15 cellular contexts compared by ENCODE assay signal in genomic region chr6:169224185-169224695, GRCh38. TPM values are rescaled to one million over a fixed set of nuclear protein-coding genes. Genes with fewer than 3 reads are reported as not detected.
DNase-seq lines count a peak whose midpoint lies in the region; ATAC-seq and TF ChIP-seq lines count a peak whose summit lies in the region.
"Had no signal": no experiment of that assay in that cellular context is flagged by ENCODE, and none has a peak within 500 bp of the region (broad histone marks: within the 10 kb centered on the region; RNA-seq: fewer than 3 reads in every experiment).

No MANE protein-coding gene starts in this region.

- H3K14ac ChIP-seq in trophoblast cell (ENCODE audit: low read length): no peak overlapping the region

- H4K8ac ChIP-seq in trophoblast cell (ENCODE audit: low read depth, low read length): no peak overlapping the region

- H3K79me2 ChIP-seq in mammary epithelial cell (ENCODE audit: insufficient read depth, low read length): no peaks in the 10 kb centered on the region
- no peaks in the 10 kb centered on the region for H3K79me2 ChIP-seq in trophoblast cell (ENCODE audit: control insufficient read depth, insufficient read depth, low read length, poor library complexity)

- no peak for TF ChIP-seq CTCF in mammary epithelial cell (conservative IDR thresholded peaks at IDR 0.05 in 1 of 2, IDR thresholded peaks at IDR 0.05 in 1 of 2; ENCODE audit: extremely low read depth in 1 of 2, insufficient read depth in 1 of 2, low read depth in 1 of 2, low read length in 2 of 2)
- TF ChIP-seq CTCF in CD4-positive, alpha-beta T cell (IDR thresholded peaks at IDR 0.05): no peak

- H3K4me1 Mint-ChIP-seq in CD4-positive, alpha-beta T cell (ENCODE audit: low read depth): no peaks in the 10 kb centered on the region
- H3K4me1 Mint-ChIP-seq: activated naive CD8-positive, alpha-beta T cell treated with anti-CD3 and anti-CD28 coated beads, Interleukin-2, amount 10 ng/mL, durations not matched to agents 7 days and 5 days; CD8-positive, alpha-beta memory T cell; H9 had no signal

- H4K91ac ChIP-seq in trophoblast cell (ENCODE audit: low read depth, low read length): no peak overlapping the region

- no peak overlapping the region for H2BK5ac ChIP-seq in trophoblast cell (ENCODE audit: low read depth, low read length, poor library complexity)

- POLR2A ChIA-PET in CD4-positive, alpha-beta T cell (lab: Charles Lee): no interaction called here

- DNase-seq in HT1080 (ENCODE audit: low read depth) (peak; percentile 36), mammary epithelial cell (peak; percentile 89), left ventricle myocardium superior (peak; percentile 49), substantia nigra (lab: John Stamatoyannopoulos, UW) (no peak), trophoblast cell (no peak), posterior cingulate gyrus (no peak)
- DNase-seq in CD4-positive, alpha-beta T cell: no peak
- DNase-seq: activated CD8-positive, alpha-beta T cell treated with anti-CD3 and anti-CD28 coated beads for 36 hours; activated naive CD8-positive, alpha-beta T cell treated with anti-CD3 and anti-CD28 coated beads, Interleukin-2, amount 10 ng/mL, durations not matched to agents 7 days and 5 days; CD8-positive, alpha-beta memory T cell; H9; NCI-H1694; T-helper 17 cell had no signal

- H3K36me3 Mint-ChIP-seq in CD4-positive, alpha-beta T cell (ENCODE audit: low read depth): no peaks in the 10 kb centered on the region
- H3K36me3 Mint-ChIP-seq: activated naive CD8-positive, alpha-beta T cell treated with anti-CD3 and anti-CD28 coated beads, Interleukin-2, amount 10 ng/mL, durations not matched to agents 7 days and 5 days; CD8-positive, alpha-beta memory T cell had no signal

- H3K4me2 ChIP-seq in mammary epithelial cell (ENCODE audit: insufficient read depth, low read depth, low read length) (no peak overlapping the region), trophoblast cell (ENCODE audit: low read length) (no peak overlapping the region)

- H3K27ac Mint-ChIP-seq in CD4-positive, alpha-beta T cell: no peak overlapping the region
- H3K27ac Mint-ChIP-seq: activated CD8-positive, alpha-beta T cell treated with anti-CD3 and anti-CD28 coated beads for 36 hours; activated naive CD8-positive, alpha-beta T cell treated with anti-CD3 and anti-CD28 coated beads, Interleukin-2, amount 10 ng/mL, durations not matched to agents 7 days and 5 days; CD8-positive, alpha-beta memory T cell; nephron; T-helper 17 cell had no signal

- H3K4me3 Mint-ChIP-seq in CD4-positive, alpha-beta T cell: no peak overlapping the region
- H3K4me3 Mint-ChIP-seq: activated CD8-positive, alpha-beta T cell treated with anti-CD3 and anti-CD28 coated beads for 36 hours; activated naive CD8-positive, alpha-beta T cell treated with anti-CD3 and anti-CD28 coated beads, Interleukin-2, amount 10 ng/mL, durations not matched to agents 7 days and 5 days; CD8-positive, alpha-beta memory T cell; H9; nephron; T-helper 17 cell had no signal

- no peak overlapping the region for H2BK120ac ChIP-seq in trophoblast cell (ENCODE audit: insufficient read depth, low read length, poor library complexity)

- peak; percentile 81 for ATAC-seq in left ventricle myocardium superior
- no peak for ATAC-seq in CD4-positive, alpha-beta T cell (ENCODE audit: poor library complexity)
- no peak for ATAC-seq in HG02884 (IDR thresholded peaks at IDR 0.05; ENCODE audit: unreplicated experiment)
- ATAC-seq: activated CD8-positive, alpha-beta T cell treated with anti-CD3 and anti-CD28 coated beads for 36 hours; T-helper 17 cell had no signal

- H2AK5ac ChIP-seq in trophoblast cell (ENCODE audit: low read length): no peak overlapping the region

- no peak overlapping the region for H2BK12ac ChIP-seq in trophoblast cell (ENCODE audit: low read length)

- no peak overlapping the region for H3K18ac ChIP-seq in trophoblast cell (ENCODE audit: low read length)

- H3K27me3 Mint-ChIP-seq in CD4-positive, alpha-beta T cell: peaks cover 24% of the 10 kb centered on the region
- H3K27me3 Mint-ChIP-seq: activated naive CD8-positive, alpha-beta T cell treated with anti-CD3 and anti-CD28 coated beads, Interleukin-2, amount 10 ng/mL, durations not matched to agents 7 days and 5 days had no signal

- no peaks in the 10 kb centered on the region for H3K27me3 ChIP-seq in mammary epithelial cell (ENCODE audit: insufficient read depth, low read length)
- no peaks in the 10 kb centered on the region for H3K27me3 ChIP-seq in trophoblast cell (ENCODE audit: insufficient read depth, low read length)
- no peaks in the 10 kb centered on the region for H3K27me3 ChIP-seq in CD4-positive, alpha-beta T cell (ENCODE audit: control insufficient read depth, insufficient read depth, low read length)

- dilution Hi-C loops in mammary epithelial cell (cut with HindIII; ENCODE audit: low sequenced_read_pairs): no loop called here

- no peaks in the 10 kb centered on the region for H4K20me1 ChIP-seq in mammary epithelial cell (ENCODE audit: insufficient read depth, low read length)

- H3K4me3 ChIP-seq in mammary epithelial cell (replicated peaks in 1 of 3; ENCODE audit: insufficient read depth in 1 of 3, low read depth in 2 of 3, low read length in 3 of 3) (no peak overlapping the region), trophoblast cell (ENCODE audit: low read depth, low read length) (no peak overlapping the region)

- 4% methylated on average over 6 of the region's 10 CpGs for WGBS in mammary epithelial cell (ENCODE audit: low coverage, missing lambda C conversion rate)
- WGBS in trophoblast cell (ENCODE audit: extremely low coverage, insufficient coverage, insufficient read length): no CpG with 5 or more reads among the region's 10 CpGs

- H4K12ac ChIP-seq in trophoblast cell (ENCODE audit: low read depth, low read length): no peak overlapping the region

- H2AFZ ChIP-seq in mammary epithelial cell (ENCODE audit: low read depth, low read length): peak overlapping the region; percentile 61
- H2AFZ ChIP-seq in trophoblast cell (ENCODE audit: insufficient read depth, low read length, poor library complexity): no peak overlapping the region

- H3K27ac ChIP-seq in mammary epithelial cell (ENCODE audit: insufficient read depth, low read depth, low read length): no peak overlapping the region
- peak overlapping the region; percentile 39 for H3K27ac ChIP-seq in substantia nigra (ENCODE audit: low read depth, low read length, poor library complexity, severe bottlenecking)
- H3K27ac ChIP-seq in trophoblast cell (ENCODE audit: low read depth, low read length): no peak overlapping the region
- H3K27ac ChIP-seq in CD4-positive, alpha-beta T cell (ENCODE audit: low read depth, low read length): no peak overlapping the region

- H3K9me3 ChIP-seq in mammary epithelial cell (replicated peaks; ENCODE audit: insufficient read depth, low read length) (peaks cover 7% of the 10 kb centered on the region), trophoblast cell (ENCODE audit: insufficient read depth, low read depth, low read length) (peaks cover 11% of the 10 kb centered on the region)
- H3K9me3 ChIP-seq in CD4-positive, alpha-beta T cell (ENCODE audit: control insufficient read depth, low read length): no peaks in the 10 kb centered on the region

- H3K9me3 Mint-ChIP-seq in CD4-positive, alpha-beta T cell: no peaks in the 10 kb centered on the region
- H3K9me3 Mint-ChIP-seq: activated CD8-positive, alpha-beta T cell treated with anti-CD3 and anti-CD28 coated beads for 36 hours had no signal

- intact Hi-C loops in mammary epithelial cell (cut with micrococcal nuclease): no loop called here
- intact Hi-C loops in left ventricle myocardium superior (cut with micrococcal nuclease): no loop called here
- intact Hi-C loops in CD4-positive, alpha-beta T cell (cut with DNase I, micrococcal nuclease): no loop called here
- intact Hi-C loops in posterior cingulate gyrus (cut with DNase I): no loop called here

- H3K23ac ChIP-seq in trophoblast cell (ENCODE audit: low read length): no peak overlapping the region

- H3K4ac ChIP-seq in trophoblast cell (ENCODE audit: low read depth, low read length): no peak overlapping the region

- CTCF ChIA-PET in mammary epithelial cell (lab: Charles Lee; ENCODE audit: low non-redundant PET): interaction anchor here (0.6 kb wide), 2 partner anchors 267 to 922 kb away, joined by 3 to 10 read pairs; no protein-coding TSS in a partner anchor
- CTCF ChIA-PET in CD4-positive, alpha-beta T cell (lab: Charles Lee): no interaction called here

- H3K36me3 ChIP-seq in mammary epithelial cell (ENCODE audit: insufficient read depth, low read length) (no peaks in the 10 kb centered on the region), trophoblast cell (ENCODE audit: control insufficient read depth in 1 of 2, insufficient read depth in 2 of 2, low read length in 2 of 2) (no peaks in the 10 kb centered on the region)

- peaks cover 15% of the 10 kb centered on the region for H3K4me1 ChIP-seq in mammary epithelial cell (ENCODE audit: insufficient read depth, low read length)
- no peaks in the 10 kb centered on the region for H3K4me1 ChIP-seq in trophoblast cell (ENCODE audit: control insufficient read depth in 1 of 2, insufficient read depth in 2 of 2, low read length in 2 of 2)

- no TSS peak for BruUV-seq in mammary epithelial cell (replicated peaks; lab: Mats Ljungman, UMichigan)

- no peak overlapping the region for H3K9ac ChIP-seq in mammary epithelial cell (ENCODE audit: insufficient read depth, low read length)
- H3K9ac ChIP-seq in trophoblast cell (ENCODE audit: low read length): no peak overlapping the region

- H3K79me1 ChIP-seq in trophoblast cell (ENCODE audit: low read length): no peaks in the 10 kb centered on the region

- in situ Hi-C loops in mammary epithelial cell (cut with MboI; ENCODE audit: low sequenced_read_pairs in 2 of 2): no loop called here

RNA-seq across cellular contexts. Expression of gene THBS2, which starts 29.4 kb away (rescaled TPM):
- total RNA-seq in HT1080 (2014; rRNA removed; shearing (Covaris generic)): 19.9 TPM in 2 replicates
- polyA plus RNA-seq in HT1080 (2015; cell fraction: cytosol; rRNA removed): 12.2 and 18.3 TPM in 2 replicates
- polyA plus RNA-seq in HT1080 (2015; cell fraction: nucleus; rRNA removed): 98.3 and 108 TPM in 2 replicates
- total RNA-seq in mammary epithelial cell: 1 to 10 TPM in 1 of 2 donors, under 1 TPM in 1; 0.64 to 4.3 TPM
- 0.46 TPM for polyA plus RNA-seq in mammary epithelial cell
- polyA minus RNA-seq in mammary epithelial cell: 1.8 TPM
- total RNA-seq in left ventricle myocardium superior: 10.7 TPM
- 0.12 and 0.24 TPM in 2 replicates for polyA plus RNA-seq in trophoblast cell (2013)
- total RNA-seq in CD4-positive, alpha-beta T cell: not detected
- total RNA-seq: activated CD8-positive, alpha-beta T cell treated with anti-CD3 and anti-CD28 coated beads for 36 hours; activated naive CD8-positive, alpha-beta T cell treated with anti-CD3 and anti-CD28 coated beads, Interleukin-2, amount 10 ng/mL, durations not matched to agents 7 days and 5 days; CD8-positive, alpha-beta memory T cell; T-helper 17 cell had no signal

Comparison
In these comparisons a context has a peak if more than half of its experiments do, and no peak if none do; other contexts are left out.
1. DNase-seq: peak in HT1080 (single experiment), mammary epithelial cell (single experiment) and left ventricle myocardium superior (single experiment); none in substantia nigra (0 of 49), trophoblast cell (0 of 2), CD4-positive, alpha-beta T cell (0 of 10) and posterior cingulate gyrus (0 of 10).